Comparison of ENCODE assay signal across 21 cellular contexts in the genomic region with DNA sequence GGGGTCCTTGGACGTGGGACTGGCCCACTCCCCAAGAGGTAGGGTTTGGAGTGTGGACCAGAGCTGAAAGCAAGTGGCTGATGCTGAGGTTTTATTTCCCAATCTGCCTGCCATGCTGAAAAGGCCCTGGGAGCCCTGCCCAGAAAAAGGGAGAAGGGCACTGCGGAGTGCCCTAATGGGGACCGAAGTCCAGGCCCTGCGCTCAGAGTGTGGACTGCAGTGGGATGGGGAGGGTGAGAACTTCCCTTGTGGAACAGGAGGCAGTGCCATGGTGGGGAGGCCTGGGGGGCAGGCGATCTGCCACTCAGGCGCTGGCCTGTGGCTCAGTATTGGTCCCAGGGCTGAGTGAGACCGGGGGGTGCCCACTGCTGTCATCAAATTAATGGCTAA. TPM values are rescaled to one million over a fixed set of nuclear protein-coding genes. Genes with fewer than 3 reads are reported as not detected.
DNase-seq lines count a peak whose midpoint lies in the region; ATAC-seq, FAIRE-seq and TF ChIP-seq lines count a peak whose summit lies in the region.
"Had no signal": no experiment of that assay in that cellular context is flagged by ENCODE, and none has a peak within 500 bp of the region (broad histone marks: within the 10 kb centered on the region; RNA-seq: fewer than 3 reads in every experiment).

No MANE protein-coding gene starts in this region.

- H3K4me1 ChIP-seq in HepG2 (ENCODE audit: insufficient read depth, low read length) (peaks cover 27% of the 10 kb centered on the region), small intestine (ENCODE audit: control insufficient read depth in 2 of 2, insufficient read depth in 1 of 2, low read depth in 1 of 2, low read length in 1 of 2) (peaks cover 0 to 2% of the 10 kb centered on the region in 2 donors)

- H3K36me3 ChIP-seq in HepG2 (replicated peaks in 1 of 2; ENCODE audit: control insufficient read depth in 1 of 2, insufficient read depth in 2 of 2, low read length in 2 of 2): no peaks in the 10 kb centered on the region
- no peaks in the 10 kb centered on the region for H3K36me3 ChIP-seq in small intestine (ENCODE audit: control insufficient read depth in 2 of 2, insufficient read depth in 2 of 2, low read length in 2 of 2)

- BruUV-seq in HepG2 (replicated peaks; lab: Mats Ljungman, UMichigan): no TSS peak

- TF ChIP-seq POLR2A in HepG2 (IDR thresholded peaks at IDR 0.05; ENCODE audit: insufficient read depth in 1 of 2, low read depth in 2 of 2, low read length in 2 of 2): no peak

- 19% methylated on average over 4 of the region's 7 CpGs for WGBS in HepG2 (ENCODE audit: low lambda C conversion rate)
- 36 to 83% (median 55%) methylated on average over 7 of the region's 7 CpGs for WGBS in small intestine, 3 donors

- no peak for TF ChIP-seq EP300 in HepG2 (IDR thresholded peaks at IDR 0.05; ENCODE audit: low read depth in 2 of 2, low read length in 2 of 2)
- no peak for TF ChIP-seq EP300 in HepG2 (CRISPR knock-in tag; IDR thresholded peaks at IDR 0.05; ENCODE audit: borderline replicate concordance)

- TF ChIP-seq CTCF in HepG2 (CRISPR knock-in tag; IDR thresholded peaks at IDR 0.05): no peak

- H3K4me1 Mint-ChIP-seq in activated T-cell treated with anti-CD3 and anti-CD28 coated beads, Interleukin-2, amount 50 U/mL, for 24 hours (ENCODE audit: low read depth): peaks cover 65% of the 10 kb centered on the region
- peaks cover 66 to 69% (median 67%) of the 10 kb centered on the region in 3 donors for H3K4me1 Mint-ChIP-seq in T-cell

- CTCF ChIA-PET in T-cell (lab: Charles Lee): interaction anchor here in 1 of 2 donors (0.7 kb wide), 1 partner anchor 86 kb away, joined by 3 read pairs; no protein-coding TSS in a partner anchor
- CTCF ChIA-PET in HepG2 (lab: Yijun Ruan, JAX; ENCODE audit: low intra/inter-chr PET ratio, low total read pairs): no interaction called here

- no peak overlapping the region for H2AFZ ChIP-seq in HepG2 (ENCODE audit: low read length)

- FAIRE-seq in HepG2 (lab: Jason Lieb, UNC): no peak
- FAIRE-seq in small intestine (lab: Jason Lieb, UNC): no peak
- FAIRE-seq: A204.1, GM19239 had no signal

- no peaks in the 10 kb centered on the region for H4K20me1 ChIP-seq in HepG2 (ENCODE audit: insufficient read depth, low read length)

- H3K9me3 ChIP-seq in HepG2 (ENCODE audit: low read length): no peaks in the 10 kb centered on the region
- no peaks in the 10 kb centered on the region for H3K9me3 ChIP-seq in small intestine (ENCODE audit: control insufficient read depth, low read depth)

- peak overlapping the region; percentile 57 for H3K27ac Mint-ChIP-seq in activated T-cell treated with anti-CD3 and anti-CD28 coated beads, Interleukin-2, amount 50 U/mL, for 24 hours
- H3K27ac Mint-ChIP-seq in T-cell: peak overlapping the region; percentile 57 to 64

- in situ Hi-C loops in HepG2 (cut with HindIII; ENCODE audit: extremely low pct_ligation_motif_present, low pct_unique_long_range_greater_than_20kb): no loop called here

- H3K4me2 ChIP-seq in HepG2 (ENCODE audit: low read depth, low read length): no peak overlapping the region; the same call in 1 of the 2 replicates

- POLR2A ChIA-PET in T-cell (lab: Charles Lee) (no interaction called here), HepG2 (lab: Yijun Ruan, JAX) (interaction anchor here (1.3 kb wide), 2 partner anchors 11 to 19 kb away, joined by 3 to 5 read pairs; no protein-coding TSS in a partner anchor)

- H3K9me3 Mint-ChIP-seq in activated T-cell treated with anti-CD3 and anti-CD28 coated beads, Interleukin-2, amount 50 U/mL, for 24 hours: no peaks in the 10 kb centered on the region
- H3K9me3 Mint-ChIP-seq in T-cell: no peaks in the 10 kb centered on the region

- H3K27me3 ChIP-seq in HepG2 (ENCODE audit: control insufficient read depth in 1 of 2, insufficient read depth in 2 of 2, low read length in 2 of 2) (peaks cover 5 to 36% of the 10 kb centered on the region in 2 experiments; a peak in 4 of 5 replicates), small intestine (ENCODE audit: control insufficient read depth in 2 of 2, insufficient read depth in 2 of 2, low read length in 2 of 2) (no peaks in the 10 kb centered on the region)

- H3K27ac ChIP-seq in HepG2 (ENCODE audit: extremely low read length, insufficient read depth, low read length) (no peak overlapping the region), small intestine (ENCODE audit: low read depth in 1 of 2, low read length in 1 of 2) (no peak overlapping the region)
- H3K27ac ChIP-seq: C4-2B had no signal

- H3K4me3 Mint-ChIP-seq in activated T-cell treated with anti-CD3 and anti-CD28 coated beads, Interleukin-2, amount 50 U/mL, for 24 hours: no peak overlapping the region
- peak overlapping the region in 2 of 3 donors; percentile 17 to 80 for H3K4me3 Mint-ChIP-seq in T-cell

- no peaks in the 10 kb centered on the region for H3K79me2 ChIP-seq in HepG2 (ENCODE audit: insufficient read depth, low read length)

- ATAC-seq in T-cell (replicated peaks in 1 of 4) (no peak), HepG2 (0 out of 3 replicates have a peak, but pooled peaks have one; percentile 9), HG02870 (IDR thresholded peaks at IDR 0.05; ENCODE audit: unreplicated experiment) (no peak), GM21576 (IDR thresholded peaks at IDR 0.05; ENCODE audit: unreplicated experiment) (no peak)

- H3K4me3 ChIP-seq in HepG2 (replicated peaks in 1 of 3; ENCODE audit: insufficient read depth in 1 of 3, low read depth in 2 of 3, low read length in 3 of 3) (no peak overlapping the region; a peak in 1 of 6 replicates), small intestine (ENCODE audit: low read depth in 1 of 2, low read length in 2 of 2) (no peak overlapping the region)

- H3K27me3 Mint-ChIP-seq in activated T-cell treated with anti-CD3 and anti-CD28 coated beads, Interleukin-2, amount 50 U/mL, for 24 hours: no peaks in the 10 kb centered on the region
- H3K27me3 Mint-ChIP-seq in T-cell: no peaks in the 10 kb centered on the region

- no peak overlapping the region for H3K9ac ChIP-seq in HepG2 (ENCODE audit: insufficient read depth, low read depth, low read length)

- DNase-seq in activated T-cell treated with anti-CD3 and anti-CD28 coated beads, Interleukin-2, amount 50 U/mL, for 24 hours: no peak
- DNase-seq in activated T-cell treated with anti-CD3 and anti-CD28 coated beads, Interleukin-2, amount 50 U/mL, for 48 hours: no peak
- no peak for DNase-seq in T-cell
- DNase-seq in HepG2 (ENCODE audit: low spot score): no peak
- DNase-seq in small intestine: peak; percentile 69
- no peak for DNase-seq in NCI-H1105 treated with DMSO at 0.1 percent for 48 hours (lab: John Stamatoyannopoulos, UW)
- DNase-seq: Calu3, DMS79, GDM1, HCEC 1CT, NCI-H1417 treated with DMSO at 0.1 percent for 48 hours, NCI-H2081, NCI-H524 treated with DMSO at 0.1 percent for 48 hours had no signal

- TF ChIP-seq RAD21 in HepG2 (CRISPR knock-in tag; IDR thresholded peaks at IDR 0.05): no peak

- no peaks in the 10 kb centered on the region for H3K36me3 Mint-ChIP-seq in activated T-cell treated with anti-CD3 and anti-CD28 coated beads, Interleukin-2, amount 50 U/mL, for 24 hours (ENCODE audit: low read depth)
- no peaks in the 10 kb centered on the region for H3K36me3 Mint-ChIP-seq in T-cell

- intact Hi-C loops in HepG2 (cut with micrococcal nuclease; ENCODE audit: unreplicated experiment): no loop called here

RNA-seq across cellular contexts. Expression of a gene that starts 4.3 kb away (rescaled TPM):
- under 1 TPM in 1 of 5 donors, not detected in 4; 0.19 TPM for total RNA-seq in T-cell
- not detected in 2 replicates for total RNA-seq in HepG2 (2016; rRNA removed; fragmentation: Illumina TruSeq; extraction: Trizol)
- total RNA-seq in HepG2 (2016; cell fraction: cytosol; rRNA removed; fragmentation: Illumina TruSeq; extraction: Trizol; ENCODE audit: low read depth): not detected in 2 replicates
- not detected in 2 replicates for total RNA-seq in HepG2 (2016; cell fraction: insoluble cytoplasmic fraction; rRNA removed; fragmentation: Illumina TruSeq; extraction: Trizol)
- not detected in 2 replicates for total RNA-seq in HepG2 (2016; cell fraction: membrane; rRNA removed; fragmentation: Illumina TruSeq; extraction: Trizol)
- not detected in 2 replicates for total RNA-seq in HepG2 (2016; cell fraction: nucleus; rRNA removed; fragmentation: Illumina TruSeq; extraction: Trizol)
- polyA plus RNA-seq in HepG2 (2011; rRNA removed): not detected in 2 replicates
- polyA plus RNA-seq in HepG2 (2011; cell fraction: cytosol; rRNA removed): not detected in 2 replicates
- polyA plus RNA-seq in HepG2 (2011; cell fraction: nucleus; rRNA removed): not detected in 2 replicates
- polyA plus RNA-seq in HepG2 (2012): not detected in 2 replicates
- not detected in 2 replicates for polyA plus RNA-seq in HepG2 (2016; cell fraction: cytosol; fragmentation: Illumina TruSeq; extraction: Trizol; ENCODE audit: low read depth)
- not detected in 2 replicates for polyA plus RNA-seq in HepG2 (2016; cell fraction: insoluble cytoplasmic fraction; fragmentation: Illumina TruSeq; extraction: Trizol; ENCODE audit: low read depth)
- polyA plus RNA-seq in HepG2 (2016; cell fraction: membrane; fragmentation: Illumina TruSeq; extraction: Trizol; ENCODE audit: low read depth): not detected in 2 replicates
- not detected in 2 replicates for polyA plus RNA-seq in HepG2 (2016; cell fraction: nucleus; fragmentation: Illumina TruSeq; extraction: Trizol; ENCODE audit: insufficient read depth, low read depth)
- polyA minus RNA-seq in HepG2 (2011; rRNA and poly(A)+ RNA removed; ENCODE audit: low replicate concordance): not detected in 2 replicates
- polyA minus RNA-seq in HepG2 (2011; cell fraction: cytosol; rRNA and poly(A)+ RNA removed): not detected in 2 replicates
- not detected in 2 replicates for polyA minus RNA-seq in HepG2 (2011; cell fraction: nucleus; rRNA and poly(A)+ RNA removed)
- not detected for polyA plus RNA-seq in small intestine
- total RNA-seq: Calu3, HT-29, OCI-LY7, RPMI7951 had no signal

RNA-seq across cellular contexts. Expression of a gene that starts 4.9 kb away (rescaled TPM):
- total RNA-seq in T-cell (10 to 100 TPM; 23.0 to 39.4 (median 30.4) TPM), HepG2 (2016; rRNA removed; fragmentation: Illumina TruSeq; extraction: Trizol) (32.2 and 32.9 TPM in 2 replicates)
- 9.3 and 11.4 TPM in 2 replicates for total RNA-seq in HepG2 (2016; cell fraction: cytosol; rRNA removed; fragmentation: Illumina TruSeq; extraction: Trizol; ENCODE audit: low read depth)
- 29.5 and 35.9 TPM in 2 replicates for total RNA-seq in HepG2 (2016; cell fraction: insoluble cytoplasmic fraction; rRNA removed; fragmentation: Illumina TruSeq; extraction: Trizol)
- total RNA-seq in HepG2 (2016; cell fraction: membrane; rRNA removed; fragmentation: Illumina TruSeq; extraction: Trizol): 14.1 and 14.3 TPM in 2 replicates
- 26.1 and 28.4 TPM in 2 replicates for total RNA-seq in HepG2 (2016; cell fraction: nucleus; rRNA removed; fragmentation: Illumina TruSeq; extraction: Trizol)
- polyA plus RNA-seq in HepG2 (2011; rRNA removed) (33.8 and 48.8 TPM in 2 replicates), small intestine (100 to 1,000 TPM; 109 to 208 (median 157) TPM)
- polyA plus RNA-seq in HepG2 (2011; cell fraction: cytosol; rRNA removed): 33.9 and 59.2 TPM in 2 replicates
- polyA plus RNA-seq in HepG2 (2011; cell fraction: nucleus; rRNA removed): 96.0 and 115 TPM in 2 replicates
- 16.2 and 31.3 TPM in 2 replicates for polyA plus RNA-seq in HepG2 (2012)
- 11.3 TPM in 2 replicates for polyA plus RNA-seq in HepG2 (2016; cell fraction: cytosol; fragmentation: Illumina TruSeq; extraction: Trizol; ENCODE audit: low read depth)
- 45.3 and 48.2 TPM in 2 replicates for polyA plus RNA-seq in HepG2 (2016; cell fraction: insoluble cytoplasmic fraction; fragmentation: Illumina TruSeq; extraction: Trizol; ENCODE audit: low read depth)
- 12.1 and 13.6 TPM in 2 replicates for polyA plus RNA-seq in HepG2 (2016; cell fraction: membrane; fragmentation: Illumina TruSeq; extraction: Trizol; ENCODE audit: low read depth)
- polyA plus RNA-seq in HepG2 (2016; cell fraction: nucleus; fragmentation: Illumina TruSeq; extraction: Trizol; ENCODE audit: insufficient read depth, low read depth): 59.2 and 60.1 TPM in 2 replicates
- polyA minus RNA-seq in HepG2 (2011; rRNA and poly(A)+ RNA removed; ENCODE audit: low replicate concordance): 100 and 106 TPM in 2 replicates
- polyA minus RNA-seq in HepG2 (2011; cell fraction: cytosol; rRNA and poly(A)+ RNA removed): 27.3 and 29.6 TPM in 2 replicates
- polyA minus RNA-seq in HepG2 (2011; cell fraction: nucleus; rRNA and poly(A)+ RNA removed): 16.3 and 29.5 TPM in 2 replicates

RNA-seq across cellular contexts. Expression of a gene that starts 6.9 kb away (rescaled TPM):
- total RNA-seq in T-cell (10 to 100 TPM in 2 of 5 donors, 1 to 10 TPM in 3; 3.5 to 16.0 (median 5.6) TPM), HepG2 (2016; rRNA removed; fragmentation: Illumina TruSeq; extraction: Trizol) (not detected in 2 replicates)
- not detected in 2 replicates for total RNA-seq in HepG2 (2016; cell fraction: cytosol; rRNA removed; fragmentation: Illumina TruSeq; extraction: Trizol; ENCODE audit: low read depth)
- not detected in 2 replicates for total RNA-seq in HepG2 (2016; cell fraction: insoluble cytoplasmic fraction; rRNA removed; fragmentation: Illumina TruSeq; extraction: Trizol)
- total RNA-seq in HepG2 (2016; cell fraction: membrane; rRNA removed; fragmentation: Illumina TruSeq; extraction: Trizol): not detected in 2 replicates
- total RNA-seq in HepG2 (2016; cell fraction: nucleus; rRNA removed; fragmentation: Illumina TruSeq; extraction: Trizol): not detected in 2 replicates
- polyA plus RNA-seq in HepG2 (2011; rRNA removed) (not detected in 2 replicates), small intestine (1 to 10 TPM in 1 of 3 donors, under 1 TPM in 1, not detected in 1; 0.27 to 1.1 TPM)
- not detected in 2 replicates for polyA plus RNA-seq in HepG2 (2011; cell fraction: cytosol; rRNA removed)
- polyA plus RNA-seq in HepG2 (2011; cell fraction: nucleus; rRNA removed): not detected in 2 replicates
- polyA plus RNA-seq in HepG2 (2012): not detected in 2 replicates
- polyA plus RNA-seq in HepG2 (2016; cell fraction: cytosol; fragmentation: Illumina TruSeq; extraction: Trizol; ENCODE audit: low read depth): not detected in 2 replicates
- not detected in 2 replicates for polyA plus RNA-seq in HepG2 (2016; cell fraction: insoluble cytoplasmic fraction; fragmentation: Illumina TruSeq; extraction: Trizol; ENCODE audit: low read depth)
- not detected in 2 replicates for polyA plus RNA-seq in HepG2 (2016; cell fraction: membrane; fragmentation: Illumina TruSeq; extraction: Trizol; ENCODE audit: low read depth)
- not detected in 2 replicates for polyA plus RNA-seq in HepG2 (2016; cell fraction: nucleus; fragmentation: Illumina TruSeq; extraction: Trizol; ENCODE audit: insufficient read depth, low read depth)
- polyA minus RNA-seq in HepG2 (2011; rRNA and poly(A)+ RNA removed; ENCODE audit: low replicate concordance): not detected in 2 replicates
- polyA minus RNA-seq in HepG2 (2011; cell fraction: cytosol; rRNA and poly(A)+ RNA removed): not detected in 2 replicates
- polyA minus RNA-seq in HepG2 (2011; cell fraction: nucleus; rRNA and poly(A)+ RNA removed): not detected in 2 replicates
- total RNA-seq: RPMI7951 had no signal

RNA-seq across cellular contexts. Expression of a gene that starts 10.7 kb away (rescaled TPM):
- total RNA-seq in T-cell (100 to 1,000 TPM; 192 to 282 (median 256) TPM), HepG2 (2016; rRNA removed; fragmentation: Illumina TruSeq; extraction: Trizol) (0.46 and 0.60 TPM in 2 replicates)
- total RNA-seq in HepG2 (2016; cell fraction: cytosol; rRNA removed; fragmentation: Illumina TruSeq; extraction: Trizol; ENCODE audit: low read depth): not detected in 2 replicates
- 0.19 and 0.25 TPM in 2 replicates for total RNA-seq in HepG2 (2016; cell fraction: insoluble cytoplasmic fraction; rRNA removed; fragmentation: Illumina TruSeq; extraction: Trizol)
- total RNA-seq in HepG2 (2016; cell fraction: membrane; rRNA removed; fragmentation: Illumina TruSeq; extraction: Trizol): not detected in 2 replicates
- 0.40 and 0.53 TPM in 2 replicates for total RNA-seq in HepG2 (2016; cell fraction: nucleus; rRNA removed; fragmentation: Illumina TruSeq; extraction: Trizol)
- polyA plus RNA-seq in HepG2 (2011; rRNA removed) (0.56 and 0.70 TPM in 2 replicates), small intestine (10 to 100 TPM; 14.1 to 34.6 (median 17.7) TPM)
- 0.08 and 0.63 TPM in 2 replicates for polyA plus RNA-seq in HepG2 (2011; cell fraction: cytosol; rRNA removed)
- 12.4 and 18.9 TPM in 2 replicates for polyA plus RNA-seq in HepG2 (2011; cell fraction: nucleus; rRNA removed)
- 0.19 TPM in 1 of 2 replicates, not detected in the other for polyA plus RNA-seq in HepG2 (2012)
- 0.18 TPM in 1 of 2 replicates, not detected in the other for polyA plus RNA-seq in HepG2 (2016; cell fraction: cytosol; fragmentation: Illumina TruSeq; extraction: Trizol; ENCODE audit: low read depth)
- polyA plus RNA-seq in HepG2 (2016; cell fraction: insoluble cytoplasmic fraction; fragmentation: Illumina TruSeq; extraction: Trizol; ENCODE audit: low read depth): 0.21 and 0.26 TPM in 2 replicates
- 0.16 TPM in 1 of 2 replicates, not detected in the other for polyA plus RNA-seq in HepG2 (2016; cell fraction: membrane; fragmentation: Illumina TruSeq; extraction: Trizol; ENCODE audit: low read depth)
- polyA plus RNA-seq in HepG2 (2016; cell fraction: nucleus; fragmentation: Illumina TruSeq; extraction: Trizol; ENCODE audit: insufficient read depth, low read depth): 1.9 and 2.3 TPM in 2 replicates
- polyA minus RNA-seq in HepG2 (2011; rRNA and poly(A)+ RNA removed; ENCODE audit: low replicate concordance): 0.58 and 1.1 TPM in 2 replicates
- polyA minus RNA-seq in HepG2 (2011; cell fraction: cytosol; rRNA and poly(A)+ RNA removed): not detected in 2 replicates
- 0.90 and 0.99 TPM in 2 replicates for polyA minus RNA-seq in HepG2 (2011; cell fraction: nucleus; rRNA and poly(A)+ RNA removed)
- total RNA-seq: RPMI7951 had no signal

RNA-seq across cellular contexts. Expression of a gene that starts 19.9 kb away (rescaled TPM):
- total RNA-seq in T-cell (10 to 100 TPM; 60.3 to 88.0 (median 81.9) TPM), HepG2 (2016; rRNA removed; fragmentation: Illumina TruSeq; extraction: Trizol) (35.3 and 54.8 TPM in 2 replicates)
- total RNA-seq in HepG2 (2016; cell fraction: cytosol; rRNA removed; fragmentation: Illumina TruSeq; extraction: Trizol; ENCODE audit: low read depth): 168 and 174 TPM in 2 replicates
- 32.3 and 55.5 TPM in 2 replicates for total RNA-seq in HepG2 (2016; cell fraction: insoluble cytoplasmic fraction; rRNA removed; fragmentation: Illumina TruSeq; extraction: Trizol)
- 208 and 210 TPM in 2 replicates for total RNA-seq in HepG2 (2016; cell fraction: membrane; rRNA removed; fragmentation: Illumina TruSeq; extraction: Trizol)
- total RNA-seq in HepG2 (2016; cell fraction: nucleus; rRNA removed; fragmentation: Illumina TruSeq; extraction: Trizol): 30.9 and 37.1 TPM in 2 replicates
- polyA plus RNA-seq in HepG2 (2011; rRNA removed) (52.9 and 59.2 TPM in 2 replicates), small intestine (10 to 100 TPM; 71.0 to 88.1 (median 77.6) TPM)
- polyA plus RNA-seq in HepG2 (2011; cell fraction: cytosol; rRNA removed): 53.5 and 73.0 TPM in 2 replicates
- polyA plus RNA-seq in HepG2 (2011; cell fraction: nucleus; rRNA removed): 93.3 and 107 TPM in 2 replicates
- 29.0 and 33.0 TPM in 2 replicates for polyA plus RNA-seq in HepG2 (2012)
- polyA plus RNA-seq in HepG2 (2016; cell fraction: cytosol; fragmentation: Illumina TruSeq; extraction: Trizol; ENCODE audit: low read depth): 249 TPM in 2 replicates
- polyA plus RNA-seq in HepG2 (2016; cell fraction: insoluble cytoplasmic fraction; fragmentation: Illumina TruSeq; extraction: Trizol; ENCODE audit: low read depth): 40.0 and 51.3 TPM in 2 replicates
- polyA plus RNA-seq in HepG2 (2016; cell fraction: membrane; fragmentation: Illumina TruSeq; extraction: Trizol; ENCODE audit: low read depth): 229 and 244 TPM in 2 replicates
- 58.6 and 65.2 TPM in 2 replicates for polyA plus RNA-seq in HepG2 (2016; cell fraction: nucleus; fragmentation: Illumina TruSeq; extraction: Trizol; ENCODE audit: insufficient read depth, low read depth)
- 70.8 and 120 TPM in 2 replicates for polyA minus RNA-seq in HepG2 (2011; rRNA and poly(A)+ RNA removed; ENCODE audit: low replicate concordance)
- polyA minus RNA-seq in HepG2 (2011; cell fraction: cytosol; rRNA and poly(A)+ RNA removed): 23.5 and 24.7 TPM in 2 replicates
- 27.9 and 33.3 TPM in 2 replicates for polyA minus RNA-seq in HepG2 (2011; cell fraction: nucleus; rRNA and poly(A)+ RNA removed)
